ENCODE assay signal across 1 cellular context in the genomic region with DNA sequence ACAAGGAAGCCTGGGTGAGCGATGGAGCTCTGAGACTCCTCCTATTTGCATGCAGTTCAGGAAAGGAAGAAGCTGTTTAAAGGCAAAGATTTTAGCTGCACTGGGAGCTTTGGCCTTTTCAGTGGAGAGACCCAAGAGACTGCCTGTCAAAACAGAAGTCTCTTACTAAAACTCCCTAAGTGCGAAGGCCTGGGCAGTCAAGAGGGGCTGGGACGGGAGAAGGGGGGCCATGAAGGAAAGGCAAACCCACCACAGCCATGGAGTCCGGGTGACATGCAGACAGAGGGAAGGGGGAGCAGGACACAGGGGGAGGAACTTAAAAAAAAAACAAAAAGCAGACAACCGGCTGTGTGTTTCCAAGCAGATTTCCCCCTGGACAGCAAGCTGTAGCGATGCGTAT.
TF ChIP-seq lines count a peak whose summit lies in the region.

No MANE protein-coding gene starts in this region.

TF ChIP-seq in H1, 55 proteins besides CTCF, POLR2A, EP300 and RAD21 (continued from another document):
- no peak for TF ChIP-seq FOSL1 (IDR thresholded peaks at IDR 0.05; ENCODE audit: insufficient read depth, low read depth, low read length)
- no peak for TF ChIP-seq PHF8 (conservative IDR thresholded peaks at IDR 0.05; ENCODE audit: low read depth, low read length)
- TF ChIP-seq, protein P1, sequence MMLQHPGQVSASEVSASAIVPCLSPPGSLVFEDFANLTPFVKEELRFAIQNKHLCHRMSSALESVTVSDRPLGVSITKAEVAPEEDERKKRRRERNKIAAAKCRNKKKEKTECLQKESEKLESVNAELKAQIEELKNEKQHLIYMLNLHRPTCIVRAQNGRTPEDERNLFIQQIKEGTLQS (IDR thresholded peaks at IDR 0.05; ENCODE audit: insufficient read depth, low read depth, low read length): no peak
